Comparison of ENCODE assay signal across 18 cellular contexts in the genomic region with DNA sequence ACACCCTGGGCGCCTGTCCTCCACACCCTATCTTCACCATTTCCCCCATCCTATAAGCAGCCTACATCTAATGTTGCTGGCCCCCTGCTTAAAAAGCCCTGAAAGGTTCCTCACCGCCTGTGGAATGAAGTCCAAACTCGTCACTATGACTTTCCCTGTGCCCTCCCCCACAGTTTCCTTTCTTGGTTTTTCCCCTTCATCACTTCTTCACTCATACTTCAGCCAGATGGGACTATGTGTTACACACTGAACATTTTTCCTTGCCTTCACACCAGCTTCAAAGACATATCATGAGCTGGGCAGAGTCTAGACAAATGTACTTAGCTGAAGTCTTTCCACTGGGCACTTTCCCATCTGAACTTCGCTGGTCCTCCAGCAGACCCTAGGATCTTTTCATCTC. TPM values are rescaled to one million over a fixed set of nuclear protein-coding genes. Genes with fewer than 3 reads are reported as not detected.
DNase-seq lines count a peak whose midpoint lies in the region; ATAC-seq and TF ChIP-seq lines count a peak whose summit lies in the region.
"Had no signal": no experiment of that assay in that cellular context is flagged by ENCODE, and none has a peak within 500 bp of the region (broad histone marks: within the 10 kb centered on the region; RNA-seq: fewer than 3 reads in every experiment).

No MANE protein-coding gene starts in this region.

- H3K4me3 ChIP-seq in heart right ventricle = no peak overlapping the region
- H3K4me3 ChIP-seq: MG63 had no signal

- peaks cover 22% of the 10 kb centered on the region for H3K27me3 Mint-ChIP-seq in activated T-helper 17 cell treated with anti-CD3 and anti-CD28 coated beads, Interleukin-2, amount 50 U/mL, for 72 hours

- WGBS in heart right ventricle, 2 donors = 86 to 90% methylated on average over 4 of the region's 4 CpGs

- H3K4me3 Mint-ChIP-seq in activated T-helper 17 cell treated with anti-CD3 and anti-CD28 coated beads, Interleukin-2, amount 50 U/mL, for 72 hours = peak overlapping the region; percentile 6
- H3K4me3 Mint-ChIP-seq: CD14-positive monocyte had no signal

- no peak for TF ChIP-seq CTCF in heart right ventricle (IDR thresholded peaks at IDR 0.05)

- DNase-seq in DMS53 (lab: John Stamatoyannopoulos, UW) (peak; percentile 23), DMS53 treated with DMSO at 0.1 percent for 48 hours (lab: John Stamatoyannopoulos, UW; ENCODE audit: unreplicated experiment) (no peak), islet precursor cell (peak; percentile 41), superior temporal gyrus (ENCODE audit: extremely low spot score) (peak; percentile 55), heart right ventricle (no peak)
- DNase-seq: COR-L47; MG63; NCI-H1092 treated with DMSO at 0.1 percent for 48 hours; NCI-H1694 treated with DMSO at 0.1 percent for 48 hours; NCI-H69; NK-92 treated with Interleukin-12 subunit alpha and Interleukin-12 subunit beta, amount 100 ng/mL, for 24 hours; OCI-M1 had no signal

- H3K27ac Mint-ChIP-seq in activated T-helper 17 cell treated with anti-CD3 and anti-CD28 coated beads, Interleukin-2, amount 50 U/mL, for 72 hours = peak overlapping the region; percentile 29

- peaks cover 0 to 8% (median 3%) of the 10 kb centered on the region in 9 donors for H3K4me1 ChIP-seq in heart right ventricle

- no peak overlapping the region for H3K27ac ChIP-seq in heart right ventricle
- H3K27ac ChIP-seq: 22Rv1 had no signal

- H3K9me3 ChIP-seq in heart right ventricle = peaks cover 0 to 15% (median 5%) of the 10 kb centered on the region in 11 donors
- H3K9me3 ChIP-seq: MG63 had no signal

- ATAC-seq in activated T-helper 17 cell treated with anti-CD3 and anti-CD28 coated beads, Interleukin-2, amount 50 U/mL, for 72 hours (replicated peaks) = peak; percentile 67
- ATAC-seq in GM18861 (IDR thresholded peaks at IDR 0.05; ENCODE audit: unreplicated experiment) (no peak), HG03108 (IDR thresholded peaks at IDR 0.05; ENCODE audit: unreplicated experiment) (no peak), heart right ventricle (no peak)
- ATAC-seq: HepG2 had no signal

- no peaks in the 10 kb centered on the region for H3K36me3 ChIP-seq in heart right ventricle
- H3K36me3 ChIP-seq: MG63 had no signal

- peaks cover 0 to 42% (median 20%) of the 10 kb centered on the region in 7 donors for H3K27me3 ChIP-seq in heart right ventricle
- H3K27me3 ChIP-seq: MG63 had no signal

- no peaks in the 10 kb centered on the region for H3K36me3 Mint-ChIP-seq in activated T-helper 17 cell treated with anti-CD3 and anti-CD28 coated beads, Interleukin-2, amount 50 U/mL, for 72 hours (ENCODE audit: low read depth)
- H3K36me3 Mint-ChIP-seq: CD14-positive monocyte had no signal

- H3K4me1 Mint-ChIP-seq in activated T-helper 17 cell treated with anti-CD3 and anti-CD28 coated beads, Interleukin-2, amount 50 U/mL, for 72 hours = peaks cover 8% of the 10 kb centered on the region

- intact Hi-C loops in heart right ventricle (cut with DNase I) = no loop called here

- H3K9me3 Mint-ChIP-seq in activated T-helper 17 cell treated with anti-CD3 and anti-CD28 coated beads, Interleukin-2, amount 50 U/mL, for 72 hours = peaks cover 5% of the 10 kb centered on the region

RNA-seq across cellular contexts. Expression of a gene that starts 1.5 kb away (rescaled TPM):
- total RNA-seq in activated T-helper 17 cell treated with anti-CD3 and anti-CD28 coated beads, Interleukin-2, amount 50 U/mL, for 72 hours = under 1 TPM in 1 of 2 donors, not detected in 1; 0.13 TPM
- not detected for total RNA-seq in heart right ventricle
- polyA plus RNA-seq in heart right ventricle = under 1 TPM in 1 of 2 donors, not detected in 1; 0.04 TPM
- total RNA-seq: HepG2 had no signal
- polyA plus RNA-seq: CD14-positive monocyte, HepG2 had no signal

Comparison
In these comparisons a context has a peak if more than half of its experiments do, and no peak if none do; other contexts are left out.
1. DNase-seq: peak in DMS53 (single experiment), islet precursor cell (single experiment) and superior temporal gyrus (single experiment); none in DMS53 treated with DMSO at 0.1 percent for 48 hours (single experiment) and heart right ventricle (0 of 2).